In the genomic region with DNA sequence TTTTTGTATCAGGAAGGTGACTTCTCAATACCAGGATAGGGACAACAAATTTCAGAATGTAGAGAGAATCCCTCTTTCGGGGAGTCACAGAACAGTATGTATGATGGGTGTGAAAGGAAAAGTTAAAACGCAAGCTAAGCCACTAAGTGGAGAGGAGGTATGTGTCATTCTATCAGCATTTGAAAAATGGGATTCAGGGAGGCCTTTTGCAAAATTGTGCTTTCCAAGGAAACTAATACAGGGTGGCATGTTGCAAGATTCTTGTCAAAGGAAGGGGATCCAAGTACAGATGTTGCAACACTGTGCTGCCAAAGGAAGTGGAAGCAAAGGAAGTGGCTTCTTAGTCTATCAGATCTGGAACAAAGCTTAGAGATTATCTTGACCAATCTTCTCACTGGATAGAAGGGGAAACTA, we compare ENCODE assay signal across 8 cellular contexts. TPM values are rescaled to one million over a fixed set of nuclear protein-coding genes. Genes with fewer than 3 reads are reported as not detected.
DNase-seq lines count a peak whose midpoint lies in the region; ATAC-seq lines count a peak whose summit lies in the region.

No MANE protein-coding gene starts in this region.

- no peak for DNase-seq in activated T-cell treated with anti-CD3 and anti-CD28 coated beads, Interleukin-2, amount 50 U/mL, for 24 hours
- no peak for DNase-seq in activated T-cell treated with anti-CD3 and anti-CD28 coated beads, Interleukin-2, amount 50 U/mL, for 48 hours
- DNase-seq in activated naive CD8-positive, alpha-beta T cell treated with anti-CD3 and anti-CD28 coated beads, Interleukin-2, amount 50 U/mL, for 24 hours, result no peak
- DNase-seq in kidney tubule cell (ENCODE audit: low spot score), result peak; percentile 93
- DNase-seq in activated CD4-positive, CD25-positive, alpha-beta regulatory T cell (lab: John Stamatoyannopoulos, UW), result no peak
- no peak for DNase-seq in activated effector memory CD4-positive, alpha-beta T cell treated with anti-CD3 and anti-CD28 coated beads, Interleukin-2, amount 50 U/mL, for 16 hours

- H3K27me3 Mint-ChIP-seq in activated T-cell treated with anti-CD3 and anti-CD28 coated beads, Interleukin-2, amount 50 U/mL, for 24 hours, result no peaks in the 10 kb centered on the region
- no peaks in the 10 kb centered on the region for H3K27me3 Mint-ChIP-seq in IgD-negative memory B cell
- H3K27me3 Mint-ChIP-seq in activated naive CD8-positive, alpha-beta T cell treated with anti-CD3 and anti-CD28 coated beads, Interleukin-2, amount 50 U/mL, for 24 hours, result peaks cover 3% of the 10 kb centered on the region

- H3K36me3 Mint-ChIP-seq in activated T-cell treated with anti-CD3 and anti-CD28 coated beads, Interleukin-2, amount 50 U/mL, for 24 hours (ENCODE audit: low read depth), result peaks cover 12% of the 10 kb centered on the region
- H3K36me3 Mint-ChIP-seq in IgD-negative memory B cell, result no peaks in the 10 kb centered on the region
- peaks cover 10% of the 10 kb centered on the region for H3K36me3 Mint-ChIP-seq in activated naive CD8-positive, alpha-beta T cell treated with anti-CD3 and anti-CD28 coated beads, Interleukin-2, amount 50 U/mL, for 24 hours (ENCODE audit: low read depth)

- no peaks in the 10 kb centered on the region for H3K9me3 Mint-ChIP-seq in activated T-cell treated with anti-CD3 and anti-CD28 coated beads, Interleukin-2, amount 50 U/mL, for 24 hours
- no peaks in the 10 kb centered on the region for H3K9me3 Mint-ChIP-seq in IgD-negative memory B cell
- H3K9me3 Mint-ChIP-seq in activated naive CD8-positive, alpha-beta T cell treated with anti-CD3 and anti-CD28 coated beads, Interleukin-2, amount 50 U/mL, for 24 hours, result no peaks in the 10 kb centered on the region

- H3K27ac Mint-ChIP-seq in activated T-cell treated with anti-CD3 and anti-CD28 coated beads, Interleukin-2, amount 50 U/mL, for 24 hours, result peak overlapping the region; percentile 93
- peak overlapping the region; percentile 75 to 97 (median 96) for H3K27ac Mint-ChIP-seq in IgD-negative memory B cell
- H3K27ac Mint-ChIP-seq in activated naive CD8-positive, alpha-beta T cell treated with anti-CD3 and anti-CD28 coated beads, Interleukin-2, amount 50 U/mL, for 24 hours, result peak overlapping the region; percentile 94

- peak; percentile 26 for ATAC-seq in activated naive CD8-positive, alpha-beta T cell treated with anti-CD3 and anti-CD28 coated beads, Interleukin-2, amount 50 U/mL, for 24 hours
- ATAC-seq in GM19452 (IDR thresholded peaks at IDR 0.05; ENCODE audit: unreplicated experiment), result no peak

- H3K4me3 Mint-ChIP-seq in activated T-cell treated with anti-CD3 and anti-CD28 coated beads, Interleukin-2, amount 50 U/mL, for 24 hours, result peak overlapping the region; percentile 59
- H3K4me3 Mint-ChIP-seq in IgD-negative memory B cell, result peak overlapping the region in 3 of 4 donors; percentile 61 to 94 (median 79)
- peak overlapping the region; percentile 70 for H3K4me3 Mint-ChIP-seq in activated naive CD8-positive, alpha-beta T cell treated with anti-CD3 and anti-CD28 coated beads, Interleukin-2, amount 50 U/mL, for 24 hours

- H3K4me1 Mint-ChIP-seq in activated T-cell treated with anti-CD3 and anti-CD28 coated beads, Interleukin-2, amount 50 U/mL, for 24 hours (ENCODE audit: low read depth), result peaks cover 62% of the 10 kb centered on the region
- H3K4me1 Mint-ChIP-seq in IgD-negative memory B cell, result peaks cover 44 to 55% (median 47%) of the 10 kb centered on the region in 3 donors
- H3K4me1 Mint-ChIP-seq in activated naive CD8-positive, alpha-beta T cell treated with anti-CD3 and anti-CD28 coated beads, Interleukin-2, amount 50 U/mL, for 24 hours, result peaks cover 67% of the 10 kb centered on the region

RNA-seq across cellular contexts. Expression of a gene that starts 12.6 kb away (rescaled TPM):
- 78.3 TPM for polyA plus RNA-seq in IgD-negative memory B cell
